Comparison of ENCODE assay signal across 8 cellular contexts in genomic region chr3:119676771-119677640, GRCh38. TPM values are rescaled to one million over a fixed set of nuclear protein-coding genes. Genes with fewer than 3 reads are reported as not detected.
DNase-seq lines count a peak whose midpoint lies in the region; TF ChIP-seq lines count a peak whose summit lies in the region.

COX17 (minus strand) TSS chr3:119677406; CDS start chr3:119677310, 96 bp downstream.

- H3K9me3 Mint-ChIP-seq in nephron: no peaks in the 10 kb centered on the region
- no peaks in the 10 kb centered on the region for H3K9me3 Mint-ChIP-seq in stimulated activated naive CD8-positive, alpha-beta T cell treated with anti-CD3 and anti-CD28 coated beads, Interleukin-15, Interleukin-2, amounts not matched to agents 100 ng/mL and 50 ng/mL, for 24 hours

- no peaks in the 10 kb centered on the region for H3K27me3 ChIP-seq in H7 (ENCODE audit: control insufficient read depth, insufficient read depth, low read length)

- H3K36me3 Mint-ChIP-seq in nephron (ENCODE audit: low read depth): peaks cover 21% of the 10 kb centered on the region
- peaks cover 25% of the 10 kb centered on the region for H3K36me3 Mint-ChIP-seq in stimulated activated naive CD8-positive, alpha-beta T cell treated with anti-CD3 and anti-CD28 coated beads, Interleukin-15, Interleukin-2, amounts not matched to agents 100 ng/mL and 50 ng/mL, for 24 hours (ENCODE audit: low read depth)

- DNase-seq in EL (peak; percentile 96), H7 (peak; percentile 92), M059J (ENCODE audit: low read depth) (peak; percentile 98), SHP77 (lab: John Stamatoyannopoulos, UW) (peak; percentile 96 to 97), fibroblast of the aortic adventitia (ENCODE audit: low read depth) (peak; percentile 97)
- DNase-seq in activated effector memory CD4-positive, alpha-beta T cell treated with Interleukin-2 at 50 U/mL for 16 hours: peak; percentile 92

- H3K27me3 Mint-ChIP-seq in nephron (ENCODE audit: low read depth): no peaks in the 10 kb centered on the region
- no peaks in the 10 kb centered on the region for H3K27me3 Mint-ChIP-seq in stimulated activated naive CD8-positive, alpha-beta T cell treated with anti-CD3 and anti-CD28 coated beads, Interleukin-15, Interleukin-2, amounts not matched to agents 100 ng/mL and 50 ng/mL, for 24 hours

- H3K4me1 Mint-ChIP-seq in nephron: peaks cover 27% of the 10 kb centered on the region
- peaks cover 40% of the 10 kb centered on the region for H3K4me1 Mint-ChIP-seq in stimulated activated naive CD8-positive, alpha-beta T cell treated with anti-CD3 and anti-CD28 coated beads, Interleukin-15, Interleukin-2, amounts not matched to agents 100 ng/mL and 50 ng/mL, for 24 hours (ENCODE audit: low read depth)

- H3K4me3 Mint-ChIP-seq in nephron: peak within 1 kb of the TSS; percentile 87 to 92 (median 89)
- H3K4me3 Mint-ChIP-seq in stimulated activated naive CD8-positive, alpha-beta T cell treated with anti-CD3 and anti-CD28 coated beads, Interleukin-15, Interleukin-2, amounts not matched to agents 100 ng/mL and 50 ng/mL, for 24 hours: peak within 1 kb of the TSS; percentile 98

- H3K36me3 ChIP-seq in H7 (replicated peaks; ENCODE audit: control insufficient read depth, insufficient read depth, low read length): peaks cover 7% of the 10 kb centered on the region

- H3K27ac Mint-ChIP-seq in nephron: peak within 1 kb of the TSS; percentile 89 to 95 (median 95)
- H3K27ac Mint-ChIP-seq in stimulated activated naive CD8-positive, alpha-beta T cell treated with anti-CD3 and anti-CD28 coated beads, Interleukin-15, Interleukin-2, amounts not matched to agents 100 ng/mL and 50 ng/mL, for 24 hours: peak within 1 kb of the TSS; percentile 90

- no peak for TF ChIP-seq CTCF in fibroblast of the aortic adventitia (IDR thresholded peaks at IDR 0.05; ENCODE audit: insufficient read depth, low read length)
- TF ChIP-seq CTCF in nephron (IDR thresholded peaks at IDR 0.05; ENCODE audit: unreplicated experiment in 3 of 3): no peak

- H3K4me3 ChIP-seq in H7 (ENCODE audit: insufficient read depth, low read depth, low read length) (peak within 1 kb of the TSS; percentile 80), fibroblast of the aortic adventitia (ENCODE audit: low read depth, low read length) (peak within 1 kb of the TSS; percentile 83)

RNA-seq across cellular contexts. Expression of gene COX17, which starts in this region (rescaled TPM):
- 38.5 and 41.6 TPM in 2 replicates for total RNA-seq in H7 (2014; rRNA removed; shearing (Covaris generic))
- total RNA-seq in M059J (2014; rRNA removed; shearing (Covaris generic)): 64.5 and 103 TPM in 2 replicates
- total RNA-seq in fibroblast of the aortic adventitia (ENCODE audit: low replicate concordance): 17.0 and 18.0 TPM in 2 replicates

Comparison
In these comparisons a context has a peak if more than half of its experiments do, and no peak if none do; other contexts are left out.
1. Peak in every context shown above with its lines: DNase-seq and H3K4me3 ChIP-seq.